8 cellular contexts compared by ENCODE assay signal in genomic region chr3:128794067-128794768, GRCh38.
DNase-seq lines count a peak whose midpoint lies in the region; ATAC-seq and TF ChIP-seq lines count a peak whose summit lies in the region.

No MANE protein-coding gene starts in this region.

- H3K27ac ChIP-seq in BLaER1 treated with 17β-estradiol and CSF1 and Interleukin-3, amounts not matched to agents 10 nM and 100 nM: peak overlapping the region in 6 of 11 experiments; percentile 0 to 25 (median 9); a peak in 6 of 22 replicates
- H3K27ac ChIP-seq in vagina: peak overlapping the region; percentile 57

- H3K27me3 Mint-ChIP-seq in activated naive CD8-positive, alpha-beta T cell: no peaks in the 10 kb centered on the region

- no peak for TF ChIP-seq CTCF in vagina (IDR thresholded peaks at IDR 0.05)

- H3K9me3 Mint-ChIP-seq in activated naive CD8-positive, alpha-beta T cell (ENCODE audit: low read depth): no peaks in the 10 kb centered on the region

- H3K36me3 Mint-ChIP-seq in activated naive CD8-positive, alpha-beta T cell: peaks cover 26% of the 10 kb centered on the region

- no peaks in the 10 kb centered on the region for H3K9me3 ChIP-seq in BLaER1 treated with 17β-estradiol and CSF1 and Interleukin-3, amounts not matched to agents 10 nM and 100 nM (replicated peaks in 1 of 11)
- no peaks in the 10 kb centered on the region for H3K9me3 ChIP-seq in vagina

- TF ChIP-seq POLR2A in vagina (IDR thresholded peaks at IDR 0.05): no peak

- H3K9ac ChIP-seq in BLaER1 treated with 17β-estradiol and CSF1 and Interleukin-3, amounts not matched to agents 10 nM and 100 nM: peak overlapping the region in 2 of 11 experiments; percentile 11 to 12; a peak in 2 of 22 replicates

- peak overlapping the region in 5 of 11 experiments; percentile 8 to 64 (median 50); a peak in 10 of 22 replicates for H3K4me2 ChIP-seq in BLaER1 treated with 17β-estradiol and CSF1 and Interleukin-3, amounts not matched to agents 10 nM and 100 nM

- H3K36me3 ChIP-seq in BLaER1 treated with 17β-estradiol and CSF1 and Interleukin-3, amounts not matched to agents 10 nM and 100 nM: peaks cover 34 to 51% (median 40%) of the 10 kb centered on the region in 11 experiments
- H3K36me3 ChIP-seq in vagina: peaks cover 0 to 31% of the 10 kb centered on the region in 2 donors

- peaks cover 12 to 68% (median 45%) of the 10 kb centered on the region in 10 experiments for H3K4me1 ChIP-seq in BLaER1 treated with 17β-estradiol and CSF1 and Interleukin-3, amounts not matched to agents 10 nM and 100 nM
- peaks cover 36% of the 10 kb centered on the region for H3K4me1 ChIP-seq in vagina

- H4K20me1 ChIP-seq in BLaER1 treated with 17β-estradiol and CSF1 and Interleukin-3, amounts not matched to agents 10 nM and 100 nM: peaks cover 56 to 100% (median 87%) of the 10 kb centered on the region in 11 experiments

- peak overlapping the region; percentile 66 for H3K4me3 Mint-ChIP-seq in activated naive CD8-positive, alpha-beta T cell

- DNase-seq in HT1080 (ENCODE audit: low read depth) (peak; percentile 91), kidney glomerular epithelial cell (lab: John Stamatoyannopoulos, UW) (peak; percentile 28), vagina (ENCODE audit: extremely low spot score in 2 of 2) (no peak)

- ATAC-seq in GM21367 (IDR thresholded peaks at IDR 0.05; ENCODE audit: unreplicated experiment): no peak
- no peak for ATAC-seq in HG02610 (IDR thresholded peaks at IDR 0.05; ENCODE audit: unreplicated experiment)
- no peak for ATAC-seq in GM21423 (IDR thresholded peaks at IDR 0.05; ENCODE audit: unreplicated experiment)

- peaks cover 82% of the 10 kb centered on the region for H3K4me1 Mint-ChIP-seq in activated naive CD8-positive, alpha-beta T cell (ENCODE audit: low read depth)

- H3K27ac Mint-ChIP-seq in activated naive CD8-positive, alpha-beta T cell: peak overlapping the region; percentile 94

- intact Hi-C loops in vagina (cut with DNase I): loop anchor here (10.0 kb wide), 1 partner anchor 179 kb away; no protein-coding TSS in a partner anchor

- H3K4me3 ChIP-seq in BLaER1 treated with 17β-estradiol and CSF1 and Interleukin-3, amounts not matched to agents 10 nM and 100 nM: no peak overlapping the region
- H3K4me3 ChIP-seq in vagina: no peak overlapping the region

- no peaks in the 10 kb centered on the region for H3K27me3 ChIP-seq in BLaER1 treated with 17β-estradiol and CSF1 and Interleukin-3, amounts not matched to agents 10 nM and 100 nM
- no peaks in the 10 kb centered on the region for H3K27me3 ChIP-seq in vagina

Comparison
In these comparisons a context has a peak if more than half of its experiments do, and no peak if none do; other contexts are left out.
1. DNase-seq: peak in HT1080 (single experiment) and kidney glomerular epithelial cell (single experiment); none in vagina (0 of 2).